Comparison of ENCODE assay signal across 17 cellular contexts in the genomic region with DNA sequence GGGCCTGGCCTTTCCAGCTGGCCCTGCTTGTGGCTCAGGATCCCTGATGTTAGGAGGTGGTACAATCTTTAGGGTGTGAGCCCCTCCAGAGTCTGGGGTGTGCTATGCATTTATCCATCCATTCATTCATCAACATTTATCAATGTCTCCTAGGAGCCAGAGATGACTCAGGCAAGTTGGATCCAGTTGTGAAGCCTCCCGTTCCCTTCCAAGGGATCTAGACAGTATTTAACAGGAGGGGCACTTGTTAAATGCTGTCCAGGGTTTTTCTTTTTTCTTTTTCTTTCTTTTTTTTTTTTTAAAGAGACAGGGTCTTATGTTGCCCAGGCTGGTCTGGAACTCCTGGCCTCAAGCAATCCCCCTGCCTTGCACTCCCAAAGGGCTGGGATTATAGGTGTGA. TPM values are rescaled to one million over a fixed set of nuclear protein-coding genes. Genes with fewer than 3 reads are reported as not detected.
A peak's percentile ranks its signal among the peaks of the same experiment; 100 is the strongest.
DNase-seq lines count a peak whose midpoint lies in the region; ATAC-seq, FAIRE-seq and TF ChIP-seq lines count a peak whose summit lies in the region.
"Had no signal": no experiment of that assay in that cellular context is flagged by ENCODE, and none has a peak within 500 bp of the region (broad histone marks: within the 10 kb centered on the region; RNA-seq: fewer than 3 reads in every experiment).

No MANE protein-coding gene starts in this region.

- H3K27me3 ChIP-seq in H1 (replicated peaks in 1 of 4; ENCODE audit: control insufficient read depth in 3 of 4, extremely low read depth in 1 of 4, insufficient read depth in 3 of 4, low read length in 3 of 4), result no peaks in the 10 kb centered on the region
- H3K27me3 ChIP-seq: SJCRH30 had no signal

- peaks cover 0 to 4% of the 10 kb centered on the region in 2 experiments; a peak in 1 of 4 replicates for H3K9me3 ChIP-seq in H1 (ENCODE audit: insufficient read depth in 2 of 2, low read depth in 1 of 2, low read length in 1 of 2)
- H3K9me3 ChIP-seq: SJCRH30 had no signal

- peak overlapping the region; percentile 44 for H3K27ac Mint-ChIP-seq in Calu3 (ENCODE audit: unreplicated experiment)
- peak overlapping the region in 2 of 3 experiments; percentile 38 to 93 for H3K27ac Mint-ChIP-seq in nephron
- H3K27ac Mint-ChIP-seq: CD4-positive, alpha-beta memory T cell had no signal

- no peak overlapping the region for H3K56ac ChIP-seq in H1 (replicated peaks; ENCODE audit: insufficient read length, low read depth, low read length)

- H2BK15ac ChIP-seq in H1 (ENCODE audit: low read length), result no peak overlapping the region

- no peak overlapping the region for H4K91ac ChIP-seq in H1 (replicated peaks; ENCODE audit: insufficient read length, low read length)

- no peak overlapping the region for H3K9ac ChIP-seq in H1 (replicated peaks in 1 of 4; ENCODE audit: extremely low read depth in 1 of 4, low read depth in 3 of 4, low read length in 3 of 4)

- no peak overlapping the region for H3K27ac ChIP-seq in H1 (ENCODE audit: low read depth, low read length)
- H3K27ac ChIP-seq: SJCRH30 had no signal

- no peak overlapping the region for H3K4ac ChIP-seq in H1 (replicated peaks; ENCODE audit: insufficient read length, low read depth, low read length)

- H3K4me3 Mint-ChIP-seq in Calu3 (ENCODE audit: low read depth, unreplicated experiment) (no peak overlapping the region), nephron (peak overlapping the region in 1 of 3 experiments; percentile 30)
- H3K4me3 Mint-ChIP-seq: CD4-positive, alpha-beta memory T cell had no signal

- H3K4me1 Mint-ChIP-seq in Calu3 (ENCODE audit: low read depth, unreplicated experiment), result peaks cover 25% of the 10 kb centered on the region
- peaks cover 22% of the 10 kb centered on the region for H3K4me1 Mint-ChIP-seq in nephron

- H3K4me1 ChIP-seq in H1 (replicated peaks in 1 of 4; ENCODE audit: control insufficient read depth in 3 of 4, insufficient read depth in 4 of 4, low read length in 3 of 4), result peaks cover 6 to 14% (median 10%) of the 10 kb centered on the region in 4 experiments
- H3K4me1 ChIP-seq: SJCRH30 had no signal

- H3K36me3 Mint-ChIP-seq in Calu3 (ENCODE audit: insufficient read depth, unreplicated experiment) (peaks cover 7% of the 10 kb centered on the region), nephron (ENCODE audit: low read depth) (no peaks in the 10 kb centered on the region)
- H3K36me3 Mint-ChIP-seq: CD4-positive, alpha-beta memory T cell had no signal

- TF ChIP-seq EP300 in H1 (IDR thresholded peaks at IDR 0.05; ENCODE audit: borderline replicate concordance in 1 of 2, low read depth in 2 of 2, low read length in 2 of 2), result no peak

- no peak overlapping the region for H3K4me3 ChIP-seq in H1 (ENCODE audit: extremely low read depth in 1 of 4, insufficient read depth in 2 of 4, low read depth in 3 of 4, low read length in 4 of 4)
- H3K4me3 ChIP-seq: K562, SJCRH30 had no signal

- CTCF ChIA-PET in Calu3 (lab: Charles Lee), result no interaction called here
- CTCF ChIA-PET in H1 (lab: Charles Lee; ENCODE audit: partially characterized antibody), result interaction anchor here (1.1 to 1.7 kb wide), 4 partner anchors 10 to 126 kb away, joined by 3 to 7 read pairs (median 5); no protein-coding TSS in a partner anchor
- CTCF ChIA-PET in HEK293T (lab: Yijun Ruan, JAX), result no interaction called here

- H2BK120ac ChIP-seq in H1 (replicated peaks; ENCODE audit: low read depth, low read length), result no peak overlapping the region

- no peak for TF ChIP-seq CTCF in Calu3 (IDR thresholded peaks at IDR 0.05; ENCODE audit: unreplicated experiment)
- no peak for TF ChIP-seq CTCF in H1 (IDR thresholded peaks at IDR 0.05; ENCODE audit: control extremely low read depth in 1 of 3, insufficient read depth in 1 of 3, low read depth in 1 of 3, low read length in 3 of 3)
- no peak for TF ChIP-seq CTCF in nephron (IDR thresholded peaks at IDR 0.05; ENCODE audit: unreplicated experiment in 3 of 3)

- no peak for TF ChIP-seq POLR2A in H1 (IDR thresholded peaks at IDR 0.05; ENCODE audit: control extremely low read depth in 1 of 2, low read depth in 2 of 2, low read length in 2 of 2)

- DNase-seq in Calu3 (no peak), NCI-H226 (peak; percentile 63), H1 (ENCODE audit: low read depth in 1 of 2, low spot score in 2 of 2) (no peak), NCI-H2029 (lab: John Stamatoyannopoulos, UW) (no peak), HEK293T (ENCODE audit: extremely low spot score) (no peak)
- no peak for DNase-seq in activated CD4-positive, alpha-beta T cell treated with anti-CD3 and anti-CD28 coated beads for 1 hour
- DNase-seq: AML-193; CD4-positive, alpha-beta memory T cell; NCI-H1694; NCI-H446 treated with DMSO at 0.1 percent for 48 hours; NCI-H748 treated with DMSO at 0.1 percent for 48 hours; SJCRH30 had no signal

- no peaks in the 10 kb centered on the region for H4K20me1 ChIP-seq in H1 (replicated peaks in 1 of 2; ENCODE audit: control insufficient read depth in 1 of 2, insufficient read depth in 2 of 2, low read length in 2 of 2)

- H2AFZ ChIP-seq in H1 (ENCODE audit: low read length), result no peak overlapping the region

- no peak overlapping the region for H2BK12ac ChIP-seq in H1 (ENCODE audit: low read depth, low read length)

- ATAC-seq in HG02571 (IDR thresholded peaks at IDR 0.05; ENCODE audit: unreplicated experiment), result no peak
- ATAC-seq: K562 had no signal

- H3K9me3 Mint-ChIP-seq in Calu3 (ENCODE audit: low read depth, unreplicated experiment) (peaks cover 3% of the 10 kb centered on the region), nephron (peaks cover 3% of the 10 kb centered on the region)
- H3K9me3 Mint-ChIP-seq: CD4-positive, alpha-beta memory T cell had no signal

- no TSS peak for BruUV-seq in Calu3 (replicated peaks; lab: Mats Ljungman, UMichigan)

- TF ChIP-seq RAD21 in H1 (IDR thresholded peaks at IDR 0.05 in 1 of 2, conservative IDR thresholded peaks at IDR 0.05 in 1 of 2; ENCODE audit: low read depth in 2 of 2, low read length in 2 of 2), result no peak

- no peak overlapping the region for H3K23ac ChIP-seq in H1 (ENCODE audit: insufficient read length)

- H4K5ac ChIP-seq in H1 (ENCODE audit: insufficient read length, low read depth, low read length), result no peak overlapping the region

- no peaks in the 10 kb centered on the region; the same call in 1 of the 2 replicates for H3K23me2 ChIP-seq in H1 (ENCODE audit: low read depth, low read length)

- 0 out of 2 replicates have a peak overlapping the region, but pooled peaks have one; percentile 46 for H4K8ac ChIP-seq in H1 (ENCODE audit: extremely low read depth, insufficient read depth, low read length)

- H2BK5ac ChIP-seq in H1 (ENCODE audit: low read depth, low read length), result no peak overlapping the region

- FAIRE-seq in H1 (lab: Jason Lieb, UNC), result no peak
- FAIRE-seq: D721Med, G401.6, K562 had no signal

- no peak overlapping the region for H2BK20ac ChIP-seq in H1 (ENCODE audit: low read length)

- no peak overlapping the region; a peak in 1 of 4 replicates for H3K4me2 ChIP-seq in H1 (ENCODE audit: insufficient read depth in 1 of 2, low read depth in 2 of 2, low read length in 2 of 2)

- no peaks in the 10 kb centered on the region for H3K79me2 ChIP-seq in H1 (ENCODE audit: control insufficient read depth in 1 of 2, insufficient read depth in 2 of 2, low read length in 2 of 2)

- POLR2A ChIA-PET in H1 (lab: Charles Lee; ENCODE audit: partially characterized antibody), result interaction anchor here (1.3 kb wide), 1 partner anchor 10 kb away, joined by 3 read pairs; no protein-coding TSS in a partner anchor
- POLR2A ChIA-PET in HEK293T (lab: Yijun Ruan, JAX), result no interaction called here

- H2AK5ac ChIP-seq in H1 (ENCODE audit: low read depth, low read length), result no peak overlapping the region

- H3K14ac ChIP-seq in H1 (ENCODE audit: insufficient read length), result no peak overlapping the region

- H3K79me1 ChIP-seq in H1 (ENCODE audit: low read depth, low read length), result no peaks in the 10 kb centered on the region

- H3K18ac ChIP-seq in H1 (ENCODE audit: extremely low read depth, low read length), result no peak overlapping the region

- 88% methylated on average over 1 of the region's 1 CpG; no CpG with 5 or more reads in 1 of the 2 experiments for WGBS in H1 (ENCODE audit: extremely low coverage in 1 of 2, insufficient coverage in 1 of 2, insufficient read length in 1 of 2, insufficient replicate concordance in 2 of 2, low coverage in 1 of 2, low lambda C conversion rate in 2 of 2, missing lambda C conversion rate in 1 of 2), 2 experiments

- intact Hi-C loops in Calu3 (cut with micrococcal nuclease; ENCODE audit: unreplicated experiment), result no loop called here

- H3K27me3 Mint-ChIP-seq in Calu3 (ENCODE audit: unreplicated experiment) (no peaks in the 10 kb centered on the region), nephron (ENCODE audit: low read depth) (no peaks in the 10 kb centered on the region)

- H3K36me3 ChIP-seq in H1 (ENCODE audit: control insufficient read depth in 2 of 4, insufficient read depth in 4 of 4, low read length in 3 of 4), result no peaks in the 10 kb centered on the region
- H3K36me3 ChIP-seq: SJCRH30 had no signal

TF ChIP-seq in H1, 55 proteins besides CTCF, POLR2A, EP300 and RAD21 (continues in another document):
- no peak for TF ChIP-seq RNF2 (IDR thresholded peaks at IDR 0.05; ENCODE audit: borderline replicate concordance, low read depth, low read length, missing control alignments, poor library complexity, severe bottlenecking)

TF ChIP-seq in HEK293T, 16 proteins besides CTCF, POLR2A, EP300 and RAD21 (continues in another document):
- TF ChIP-seq HDGF (IDR thresholded peaks at IDR 0.05; ENCODE audit: borderline replicate concordance) (no peak), FOXK2 (IDR thresholded peaks at IDR 0.05) (no peak)

RNA-seq across cellular contexts. Expression of a gene that starts 42.0 kb away (rescaled TPM):
- 0.42 and 1.2 TPM in 2 replicates for total RNA-seq in Calu3 (2022)
- total RNA-seq in H1 (2021; fragmentation: NEBNext Ultra II Directional; extraction: Animal tissue kit (Norgen Biotek cat#: 25700)), result 1.1 and 1.3 TPM in 2 replicates
- 0.39 and 0.55 TPM in 2 replicates for polyA plus RNA-seq in H1 (2011; rRNA removed)
- polyA plus RNA-seq in H1 (2011; cell fraction: cytosol; rRNA removed), result 0.39 TPM
- polyA plus RNA-seq in H1 (2011; cell fraction: nucleus; rRNA removed), result 1.3 TPM
- 1.2 to 1.8 TPM (median 1.7 TPM) in 4 replicates for polyA plus RNA-seq in H1 (2012, experiment 1 of 2)
- polyA plus RNA-seq in H1 (2012, experiment 2 of 2), result 0.35 TPM
- polyA plus RNA-seq in H1 (2013, experiment 1 of 2), result 0.39 TPM
- polyA plus RNA-seq in H1 (2013, experiment 2 of 2), result 0.46 TPM
- polyA minus RNA-seq in H1 (2011; rRNA and poly(A)+ RNA removed), result 0.12 and 0.66 TPM in 2 replicates
- polyA minus RNA-seq in H1 (2011; cell fraction: cytosol; rRNA and poly(A)+ RNA removed), result 1.6 TPM
- 1.1 TPM for polyA minus RNA-seq in H1 (2011; cell fraction: nucleus; rRNA and poly(A)+ RNA removed)

RNA-seq across cellular contexts. Expression of a gene that starts 48.7 kb away (rescaled TPM):
- 30.4 and 32.1 TPM in 2 replicates for total RNA-seq in Calu3 (2022)
- total RNA-seq in H1 (2021; fragmentation: NEBNext Ultra II Directional; extraction: Animal tissue kit (Norgen Biotek cat#: 25700)), result 15.9 and 19.1 TPM in 2 replicates
- polyA plus RNA-seq in H1 (2011; rRNA removed), result 9.2 and 10.3 TPM in 2 replicates
- polyA plus RNA-seq in H1 (2011; cell fraction: cytosol; rRNA removed), result 13.3 TPM
- 23.6 TPM for polyA plus RNA-seq in H1 (2011; cell fraction: nucleus; rRNA removed)
- 11.3 to 13.6 TPM (median 12.3 TPM) in 4 replicates for polyA plus RNA-seq in H1 (2012, experiment 1 of 2)
- polyA plus RNA-seq in H1 (2012, experiment 2 of 2), result 0.76 TPM
- polyA plus RNA-seq in H1 (2013, experiment 1 of 2), result 18.3 TPM
- 15.1 TPM for polyA plus RNA-seq in H1 (2013, experiment 2 of 2)
- 20.7 and 25.8 TPM in 2 replicates for polyA minus RNA-seq in H1 (2011; rRNA and poly(A)+ RNA removed)
- 15.9 TPM for polyA minus RNA-seq in H1 (2011; cell fraction: cytosol; rRNA and poly(A)+ RNA removed)
- 33.8 TPM for polyA minus RNA-seq in H1 (2011; cell fraction: nucleus; rRNA and poly(A)+ RNA removed)
